In the genomic region with DNA sequence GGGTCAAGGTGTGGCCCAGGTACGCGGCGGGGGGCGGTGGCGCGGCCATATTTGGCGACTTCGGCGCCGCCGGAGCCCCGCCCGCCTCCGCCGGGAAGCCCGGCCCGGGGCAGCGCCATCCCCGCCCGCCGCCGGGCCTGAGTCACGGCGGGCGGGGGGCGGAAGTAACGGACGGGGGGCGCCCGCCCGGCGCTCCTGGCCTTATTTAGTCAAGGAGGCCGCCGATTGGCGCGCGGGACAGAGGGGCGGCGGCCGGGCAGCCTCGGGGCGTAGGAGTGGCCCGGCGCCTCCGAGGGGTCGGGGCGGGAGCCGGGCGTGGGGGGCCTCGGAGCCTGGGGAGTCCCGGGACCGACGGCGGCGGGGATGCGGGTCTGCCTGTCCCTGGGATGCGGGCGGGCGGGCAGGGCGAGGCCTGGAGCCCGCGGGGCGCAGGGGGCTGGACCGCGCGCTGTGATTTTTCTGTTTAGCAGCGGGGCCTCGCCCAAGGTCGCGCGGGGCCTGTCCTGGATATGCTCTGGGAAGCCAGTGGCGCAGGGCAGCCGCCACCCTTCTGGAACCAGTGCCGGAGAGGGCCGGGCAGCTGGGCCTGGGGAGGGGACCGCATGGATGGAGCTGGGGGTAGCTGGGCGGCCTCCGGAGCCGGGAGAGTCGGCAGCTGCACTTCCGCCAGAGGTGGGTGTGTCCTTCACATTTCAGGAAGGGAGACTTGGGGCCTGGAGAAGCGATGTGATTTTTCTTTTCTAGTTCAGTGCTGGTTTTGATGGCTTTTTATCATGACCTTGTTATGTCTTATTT, we compare ENCODE assay signal across 8 cellular contexts. TPM values are rescaled to one million over a fixed set of nuclear protein-coding genes. Genes with fewer than 3 reads are reported as not detected.
DNase-seq lines count a peak whose midpoint lies in the region; ATAC-seq and TF ChIP-seq lines count a peak whose summit lies in the region.

No MANE protein-coding gene starts in this region.

- TF ChIP-seq CTCF in SU-DHL-6 (IDR thresholded peaks at IDR 0.05; ENCODE audit: insufficient read depth, low read length, poor library complexity, severe bottlenecking) = no peak

- no peaks in the 10 kb centered on the region for H3K9me2 ChIP-seq in SU-DHL-6 (replicated peaks; ENCODE audit: insufficient read depth, low read length)

- H4K20me1 ChIP-seq in SU-DHL-6 (ENCODE audit: low read depth, low read length) = peaks cover 21% of the 10 kb centered on the region

- H3K27ac ChIP-seq in ACC112 (ENCODE audit: low read depth, low read length) (peak overlapping the region; percentile 89), SU-DHL-6 (ENCODE audit: low read depth, low read length) (peak overlapping the region; percentile 95)

- peak overlapping the region; percentile 71 for H3K4me2 ChIP-seq in SU-DHL-6 (ENCODE audit: low read depth, low read length, poor library complexity, severe bottlenecking)

- no peaks in the 10 kb centered on the region for H3K27me3 ChIP-seq in ACC112 (ENCODE audit: insufficient read depth, low read length)
- H3K27me3 ChIP-seq in SU-DHL-6 (ENCODE audit: low read length) = no peaks in the 10 kb centered on the region

- ATAC-seq in GM18505 (IDR thresholded peaks at IDR 0.05; ENCODE audit: unreplicated experiment) (peak; percentile 22), left cardiac atrium (peak; percentile 39 to 48)

- no peaks in the 10 kb centered on the region for H3K9me3 ChIP-seq in SU-DHL-6 (ENCODE audit: insufficient read depth, low read length)

- H3K4me1 ChIP-seq in ACC112 (ENCODE audit: control insufficient read depth, insufficient read depth, low read length, unreplicated experiment) = peaks cover 23% of the 10 kb centered on the region

- H3K4me3 ChIP-seq in ACC112 (ENCODE audit: low read depth, low read length) (peak overlapping the region; percentile 80), SU-DHL-6 (ENCODE audit: insufficient read depth, low read length, poor library complexity, severe bottlenecking) (peak overlapping the region; percentile 65)

- DNase-seq in LHCN-M2 (ENCODE audit: low read depth) (peak; percentile 78), amniotic epithelial cell (ENCODE audit: low read depth) (peak; percentile 77), left cardiac atrium (peak; percentile 89), posterior vena cava (ENCODE audit: low spot score) (peak; percentile 95), OCI-M2 (lab: John Stamatoyannopoulos, UW; ENCODE audit: unreplicated experiment) (no peak)

- peak overlapping the region; percentile 89 for H3K9ac ChIP-seq in SU-DHL-6 (ENCODE audit: low read length)

- TF ChIP-seq POLR2A in GM18505 (IDR thresholded peaks at IDR 0.05; ENCODE audit: borderline replicate concordance, extremely low read depth, insufficient read depth, insufficient read length) = peak; percentile 62

- H3K36me3 ChIP-seq in ACC112 (ENCODE audit: insufficient read depth, low read length) (peaks cover 24% of the 10 kb centered on the region), SU-DHL-6 (ENCODE audit: low read length) (peaks cover 24% of the 10 kb centered on the region)

- no peak overlapping the region for H2AFZ ChIP-seq in ACC112 (ENCODE audit: low read length, unreplicated experiment)
- H2AFZ ChIP-seq in SU-DHL-6 (ENCODE audit: low read depth, low read length, severe bottlenecking) = peak overlapping the region; percentile 68

- intact Hi-C loops in left cardiac atrium (cut with DNase I) = loop anchor here in 1 of 2 donors (5.0 kb wide), 2 partner anchors 37 to 87 kb away; partner anchors contain the start of gene FAAP100
- intact Hi-C loops in posterior vena cava (cut with DNase I) = no loop called here

- H3K79me2 ChIP-seq in ACC112 (ENCODE audit: control insufficient read depth, insufficient read depth, low read length, unreplicated experiment) (peaks cover 48% of the 10 kb centered on the region), SU-DHL-6 (ENCODE audit: insufficient read depth, low read length) (peaks cover 24% of the 10 kb centered on the region)

- H3F3A ChIP-seq in SU-DHL-6 (ENCODE audit: insufficient read depth) = peaks cover 68% of the 10 kb centered on the region

RNA-seq across cellular contexts. Expression of gene ACTG1, which starts 2.3 kb away (rescaled TPM):
- total RNA-seq in LHCN-M2 (2014; rRNA removed) = 6,893 and 8,596 TPM in 2 replicates
- 8,200 TPM for polyA plus RNA-seq in LHCN-M2 (2012)
- total RNA-seq in left cardiac atrium = 1,000 to 10,000 TPM in 1 of 2 donors, 100 to 1,000 TPM in 1; 663 to 1,095 TPM
- 1,000 to 10,000 TPM; 1,410 to 1,809 TPM for total RNA-seq in posterior vena cava

RNA-seq across cellular contexts. Expression of gene FSCN2, which starts 13.2 kb away (rescaled TPM):
- total RNA-seq in LHCN-M2 (2014; rRNA removed) (0.26 and 0.29 TPM in 2 replicates), left cardiac atrium (under 1 TPM; 0.38 to 0.39 TPM), posterior vena cava (1 to 10 TPM; 1.6 to 2.0 TPM)
- polyA plus RNA-seq in LHCN-M2 (2012) = 0.70 TPM

RNA-seq across cellular contexts. Expression of gene FAAP100, which starts 37.2 kb away (rescaled TPM):
- total RNA-seq in LHCN-M2 (2014; rRNA removed) (27.2 and 31.3 TPM in 2 replicates), left cardiac atrium (10 to 100 TPM; 11.6 to 15.7 TPM), posterior vena cava (10 to 100 TPM; 18.9 TPM)
- 20.5 TPM for polyA plus RNA-seq in LHCN-M2 (2012)
